1 cellular context compared by ENCODE assay signal in genomic region chr21:34888569-34889286, GRCh38.
TF ChIP-seq lines count a peak whose summit lies in the region.

No MANE protein-coding gene starts in this region.

TF ChIP-seq in K562, 482 proteins besides CTCF, POLR2A, EP300 and RAD21 (continued from another document):
- TF ChIP-seq RCOR1 (IDR thresholded peaks at IDR 0.05; ENCODE audit: borderline replicate concordance in 1 of 2, low read depth in 2 of 2, low read length in 2 of 2) (peak in 1 of 2 experiments; percentile 88; a peak in 2 of 4 replicates), TRIM24 (IDR thresholded peaks at IDR 0.05) (no peak), XRCC4 (IDR thresholded peaks at IDR 0.05; ENCODE audit: extremely low read depth, insufficient read depth, insufficient read length) (no peak), PTTG1 (tag; IDR thresholded peaks at IDR 0.05; ENCODE audit: low read depth) (no peak), ZNF512 (tag; IDR thresholded peaks at IDR 0.05) (peak; percentile 32; the same call in 1 of the 2 replicates), FOXK1 (CRISPR knock-in tag; IDR thresholded peaks at IDR 0.05; ENCODE audit: borderline replicate concordance) (no peak), STAT6 (CRISPR knock-in tag; IDR thresholded peaks at IDR 0.05) (no peak), NCOA6 (IDR thresholded peaks at IDR 0.05) (no peak), NFE2 (IDR thresholded peaks at IDR 0.05; ENCODE audit: low read depth) (no peak), EGR1 (conservative IDR thresholded peaks at IDR 0.05) (peak; percentile 64)
